In genomic region chr5:540215-541147, GRCh38 we compare ENCODE assay signal across 19 cellular contexts. TPM values are rescaled to one million over a fixed set of nuclear protein-coding genes. Genes with fewer than 3 reads are reported as not detected.
DNase-seq lines count a peak whose midpoint lies in the region; ATAC-seq and TF ChIP-seq lines count a peak whose summit lies in the region.
"Had no signal": no experiment of that assay in that cellular context is flagged by ENCODE, and none has a peak within 500 bp of the region (broad histone marks: within the 10 kb centered on the region; RNA-seq: fewer than 3 reads in every experiment).

No MANE protein-coding gene starts in this region.

- H3K27me3 ChIP-seq in left lung (peaks cover 6 to 72% of the 10 kb centered on the region in 2 donors), transverse colon (peaks cover 49% of the 10 kb centered on the region)

- H3K27ac ChIP-seq in left lung (no peak overlapping the region), transverse colon (no peak overlapping the region)
- H3K27ac ChIP-seq: breast epithelium had no signal

- H3K9me3 ChIP-seq in left lung (no peaks in the 10 kb centered on the region), transverse colon (no peaks in the 10 kb centered on the region)
- H3K9me3 ChIP-seq: breast epithelium had no signal

- TF ChIP-seq CTCF in left lung (IDR thresholded peaks at IDR 0.05) (no peak), transverse colon (IDR thresholded peaks at IDR 0.05) (no peak)

- no peaks in the 10 kb centered on the region for H3K36me3 Mint-ChIP-seq in activated naive CD4-positive, alpha-beta T cell treated with anti-CD3 and anti-CD28 coated beads for 36 hours (ENCODE audit: low read depth)

- no peak for TF ChIP-seq EP300 in transverse colon (IDR thresholded peaks at IDR 0.05; ENCODE audit: low read depth)

- peak; percentile 8 for DNase-seq in activated naive CD4-positive, alpha-beta T cell treated with anti-CD3 and anti-CD28 coated beads, Interleukin-2, amount 50 U/mL, for 16 hours
- DNase-seq in activated naive CD4-positive, alpha-beta T cell treated with anti-CD3 and anti-CD28 coated beads for 36 hours, result no peak
- DNase-seq in NCI-H69 (lab: John Stamatoyannopoulos, UW) (peak; percentile 45), left lung (peak; percentile 22 to 68), transverse colon (peak; percentile 8)
- no peak for DNase-seq in NK-92 treated with Interleukin-12 subunit alpha and Interleukin-12 subunit beta, amount 100 ng/mL, for 24 hours (lab: John Stamatoyannopoulos, UW)
- DNase-seq: activated B cell treated with CpG ODN at 0.5 μM for 24 hours, Karpas-422, NCI-H1048, NCI-H187 treated with DMSO at 0.1 percent for 48 hours, NCI-H345, T-helper 9 cell had no signal

- 59% methylated on average over 28 of the region's 29 CpGs; no CpG with 5 or more reads in 1 of the 2 donors for WGBS in transverse colon (ENCODE audit: low coverage in 1 of 2), 2 donors

- no peak overlapping the region for H3K4me3 ChIP-seq in left lung
- H3K4me3 ChIP-seq in transverse colon, result no peak overlapping the region
- H3K4me3 ChIP-seq: breast epithelium, GM12878, GM23338 had no signal

- no peak for TF ChIP-seq POLR2A in transverse colon (IDR thresholded peaks at IDR 0.05)

- no peak overlapping the region for H3K4me3 Mint-ChIP-seq in activated naive CD4-positive, alpha-beta T cell treated with anti-CD3 and anti-CD28 coated beads for 36 hours
- H3K4me3 Mint-ChIP-seq: activated B cell treated with CpG ODN at 0.5 μM for 24 hours; activated T-helper 1 cell treated with anti-CD3 and anti-CD28 coated beads, Interleukin-12 subunit alpha, Interleukin-12 subunit beta, Interleukin-2, Interleukin-4 antibody, amounts not matched to agents 30 ng/mL and 10 ng/mL and 1 ng/mL, durations not matched to agents 14 hours and 24 hours and 36 hours; CD4-positive, alpha-beta T cell; dendritic cell treated with granulocyte-macrophage colony-stimulating factor and Interleukin-4, amounts not matched to agents 40 ng/mL and 50 ng/mL, for 4 days; GM23338 had no signal

- no peaks in the 10 kb centered on the region for H3K27me3 Mint-ChIP-seq in activated naive CD4-positive, alpha-beta T cell treated with anti-CD3 and anti-CD28 coated beads for 36 hours (ENCODE audit: low read depth)

- CTCF ChIA-PET in activated naive CD4-positive, alpha-beta T cell treated with anti-CD3 and anti-CD28 coated beads for 36 hours (lab: Charles Lee), result no interaction called here

- H3K4me1 Mint-ChIP-seq in activated naive CD4-positive, alpha-beta T cell treated with anti-CD3 and anti-CD28 coated beads for 36 hours (ENCODE audit: low read depth), result peaks cover 6% of the 10 kb centered on the region
- H3K4me1 Mint-ChIP-seq: GM23338 had no signal

- no peaks in the 10 kb centered on the region for H3K36me3 ChIP-seq in left lung
- H3K36me3 ChIP-seq in transverse colon, result no peaks in the 10 kb centered on the region
- H3K36me3 ChIP-seq: breast epithelium had no signal

- no peak for ATAC-seq in left lung
- no peak for ATAC-seq in GM18511 (IDR thresholded peaks at IDR 0.05; ENCODE audit: unreplicated experiment)
- ATAC-seq: GM12878 had no signal

- no peak overlapping the region for H3K27ac Mint-ChIP-seq in activated naive CD4-positive, alpha-beta T cell treated with anti-CD3 and anti-CD28 coated beads for 36 hours
- H3K27ac Mint-ChIP-seq: activated B cell treated with CpG ODN at 0.5 μM for 24 hours; activated T-helper 1 cell treated with anti-CD3 and anti-CD28 coated beads, Interleukin-12 subunit alpha, Interleukin-12 subunit beta, Interleukin-2, Interleukin-4 antibody, amounts not matched to agents 30 ng/mL and 10 ng/mL and 1 ng/mL, durations not matched to agents 14 hours and 24 hours and 36 hours; CD4-positive, alpha-beta T cell; dendritic cell treated with granulocyte-macrophage colony-stimulating factor and Interleukin-4, amounts not matched to agents 40 ng/mL and 50 ng/mL, for 4 days; GM23338 had no signal

- intact Hi-C loops in activated naive CD4-positive, alpha-beta T cell treated with anti-CD3 and anti-CD28 coated beads for 36 hours (cut with micrococcal nuclease), result no loop called here
- intact Hi-C loops in left lung (cut with DNase I), result no loop called here
- intact Hi-C loops in transverse colon (cut with DNase I; ENCODE audit: low total_unique reads), result no loop called here

- in situ Hi-C loops in transverse colon (cut with MboI; ENCODE audit: low pct_ligation_motif_present in 1 of 4, low pct_unique_long_range_greater_than_20kb in 1 of 4, low sequenced_read_pairs in 3 of 4), result no loop called here

- peaks cover 0 to 13% of the 10 kb centered on the region in 2 donors for H3K4me1 ChIP-seq in left lung
- H3K4me1 ChIP-seq in transverse colon, result peaks cover 7 to 13% (median 10%) of the 10 kb centered on the region in 4 donors
- H3K4me1 ChIP-seq: breast epithelium had no signal

- no peaks in the 10 kb centered on the region for H3K9me3 Mint-ChIP-seq in activated naive CD4-positive, alpha-beta T cell treated with anti-CD3 and anti-CD28 coated beads for 36 hours
- H3K9me3 Mint-ChIP-seq: activated B cell treated with CpG ODN at 0.5 μM for 24 hours; activated T-helper 1 cell treated with anti-CD3 and anti-CD28 coated beads, Interleukin-12 subunit alpha, Interleukin-12 subunit beta, Interleukin-2, Interleukin-4 antibody, amounts not matched to agents 30 ng/mL and 10 ng/mL and 1 ng/mL, durations not matched to agents 14 hours and 24 hours and 36 hours; CD4-positive, alpha-beta T cell; dendritic cell treated with granulocyte-macrophage colony-stimulating factor and Interleukin-4, amounts not matched to agents 40 ng/mL and 50 ng/mL, for 4 days; GM23338 had no signal

RNA-seq across cellular contexts. Expression of gene SLC9A3, which starts 16.2 kb away (rescaled TPM):
- total RNA-seq in activated naive CD4-positive, alpha-beta T cell treated with anti-CD3 and anti-CD28 coated beads for 36 hours, result 1 to 10 TPM; 1.6 to 2.3 TPM
- total RNA-seq in left lung, result 1 to 10 TPM in 1 of 2 donors, under 1 TPM in 1; 0.99 to 1.0 TPM
- 100 to 1,000 TPM in 3 of 4 donors, 1 to 10 TPM in 1; 4.8 to 701 (median 183) TPM for total RNA-seq in transverse colon

Comparison
In these comparisons a context has a peak if more than half of its experiments do, and no peak if none do; other contexts are left out.
1. DNase-seq: peak in activated naive CD4-positive, alpha-beta T cell treated with anti-CD3 and anti-CD28 coated beads, Interleukin-2, amount 50 U/mL, for 16 hours (single experiment), NCI-H69 (single experiment), left lung (2 of 2) and transverse colon (single experiment); none in activated naive CD4-positive, alpha-beta T cell treated with anti-CD3 and anti-CD28 coated beads for 36 hours (single experiment) and NK-92 treated with Interleukin-12 subunit alpha and Interleukin-12 subunit beta, amount 100 ng/mL, for 24 hours (single experiment).